22 cellular contexts compared by ENCODE assay signal in the genomic region with DNA sequence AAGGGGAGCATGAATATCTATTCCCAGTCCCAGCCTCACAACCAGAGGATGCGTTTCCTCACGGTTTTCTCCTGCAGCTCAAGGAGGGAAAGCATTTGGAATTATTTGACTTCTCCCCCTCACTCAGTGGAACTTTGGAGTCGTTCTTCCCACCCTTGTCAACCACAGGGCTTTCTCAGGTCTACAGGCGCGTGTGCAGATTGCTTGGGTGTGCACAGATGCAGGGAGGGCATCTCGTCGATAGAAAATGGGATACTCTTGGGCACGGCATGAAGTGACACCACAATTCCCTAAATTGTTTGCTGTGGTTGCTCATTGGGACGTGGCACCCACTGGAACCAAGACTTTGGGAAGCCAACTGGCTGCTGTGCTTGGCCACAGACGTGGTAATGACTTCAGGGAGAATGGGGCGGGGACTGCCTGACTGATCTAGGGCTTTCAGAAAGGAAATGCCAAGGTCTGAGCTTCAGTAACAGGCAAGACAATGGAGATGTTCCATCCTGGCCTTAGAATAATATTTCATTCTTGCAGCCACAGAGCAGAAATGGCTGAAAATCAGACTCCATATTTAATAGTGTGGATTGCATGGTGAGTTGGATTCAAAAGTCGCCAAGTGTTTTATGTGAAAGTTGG. TPM values are rescaled to one million over a fixed set of nuclear protein-coding genes. Genes with fewer than 3 reads are reported as not detected.
A peak's percentile ranks its signal among the peaks of the same experiment; 100 is the strongest.
DNase-seq lines count a peak whose midpoint lies in the region; ATAC-seq, FAIRE-seq and TF ChIP-seq lines count a peak whose summit lies in the region.
"Had no signal": no experiment of that assay in that cellular context is flagged by ENCODE, and none has a peak within 500 bp of the region (broad histone marks: within the 10 kb centered on the region; RNA-seq: fewer than 3 reads in every experiment).

No MANE protein-coding gene starts in this region.

- H3K4me1 ChIP-seq in endothelial cell of umbilical vein (ENCODE audit: control insufficient read depth, extremely low read depth, insufficient read depth, low read length) (no peaks in the 10 kb centered on the region), testis (no peaks in the 10 kb centered on the region)
- H3K4me1 ChIP-seq: A549, BE2C had no signal

- no peaks in the 10 kb centered on the region for H3K79me2 ChIP-seq in endothelial cell of umbilical vein (ENCODE audit: control insufficient read depth, insufficient read depth, low read length)

- intact Hi-C loops in endothelial cell of umbilical vein (cut with micrococcal nuclease) (no loop called here), testis (cut with DNase I; ENCODE audit: low total_unique reads) (no loop called here)

- TF ChIP-seq POLR2A in endothelial cell of umbilical vein (IDR thresholded peaks at IDR 0.05; ENCODE audit: low read depth, low read length), result no peak
- no peak for TF ChIP-seq POLR2A in testis (IDR thresholded peaks at IDR 0.05)

- TF ChIP-seq CTCF in endothelial cell of umbilical vein (IDR thresholded peaks at IDR 0.05; ENCODE audit: extremely low read depth in 1 of 2, insufficient read depth in 1 of 2, low read depth in 1 of 2, low read length in 2 of 2) (no peak), testis (IDR thresholded peaks at IDR 0.05) (no peak), osteocyte (IDR thresholded peaks at IDR 0.05) (no peak)

- H3K36me3 ChIP-seq in H7 (replicated peaks; ENCODE audit: control insufficient read depth, insufficient read depth, low read length) (no peaks in the 10 kb centered on the region), endothelial cell of umbilical vein (ENCODE audit: control insufficient read depth in 2 of 2, extremely low read depth in 1 of 2, insufficient read depth in 2 of 2, low read length in 2 of 2) (no peaks in the 10 kb centered on the region), testis (ENCODE audit: low read depth, missing control alignments) (no peaks in the 10 kb centered on the region)
- H3K36me3 ChIP-seq: BE2C had no signal

- H3K4me2 ChIP-seq in endothelial cell of umbilical vein (ENCODE audit: insufficient read depth, low read length), result no peak overlapping the region
- H3K4me2 ChIP-seq: A549 had no signal

- H3K27me3 ChIP-seq in H7 (ENCODE audit: control insufficient read depth, insufficient read depth, low read length) (0 out of 2 replicates have a peak, but pooled peaks cover 1% of the 10 kb centered on the region), endothelial cell of umbilical vein (ENCODE audit: control insufficient read depth in 2 of 2, insufficient read depth in 2 of 2, low read length in 2 of 2) (peaks cover 3 to 5% of the 10 kb centered on the region in 2 experiments), testis (no peaks in the 10 kb centered on the region)
- H3K27me3 ChIP-seq: BE2C had no signal

- CTCF ChIA-PET in activated CD8-positive, alpha-beta memory T cell treated with anti-CD3 and anti-CD28 coated beads, Interleukin-2, amount 10 ng/mL, durations not matched to agents 7 days and 5 days (lab: Charles Lee), result no interaction called here
- CTCF ChIA-PET in endothelial cell of umbilical vein (lab: Charles Lee), result no interaction called here

- H3K27ac ChIP-seq in endothelial cell of umbilical vein (ENCODE audit: insufficient read depth, low read depth, low read length) (no peak overlapping the region), testis (no peak overlapping the region)
- H3K27ac ChIP-seq: A549, C4-2B, HL-60 had no signal

- peak; percentile 3 for DNase-seq in H7
- no peak for DNase-seq in activated CD8-positive, alpha-beta memory T cell treated with anti-CD3 and anti-CD28 coated beads, Interleukin-2, amount 10 ng/mL, durations not matched to agents 7 days and 5 days
- DNase-seq in endothelial cell of umbilical vein (ENCODE audit: low read depth, low spot score), result no peak
- peak; percentile 3 for DNase-seq in testis
- no peak for DNase-seq in osteocyte (ENCODE audit: extremely low spot score, unreplicated experiment)
- DNase-seq: BE2C; CD4-positive, alpha-beta memory T cell; DMS153; DND-41; GDM1; HCEC 1CT; HFFc6 had no signal

- H3K9me3 ChIP-seq in endothelial cell of umbilical vein (replicated peaks; ENCODE audit: control insufficient read depth, insufficient read depth, low read length), result no peaks in the 10 kb centered on the region
- no peaks in the 10 kb centered on the region for H3K9me3 ChIP-seq in testis
- H3K9me3 ChIP-seq: A549, BE2C had no signal

- H3K27ac Mint-ChIP-seq in activated CD8-positive, alpha-beta memory T cell treated with anti-CD3 and anti-CD28 coated beads, Interleukin-2, amount 10 ng/mL, durations not matched to agents 7 days and 5 days, result no peak overlapping the region
- no peak overlapping the region for H3K27ac Mint-ChIP-seq in osteocyte (ENCODE audit: unreplicated experiment)
- H3K27ac Mint-ChIP-seq: HFFc6 had no signal

- H3K4me1 Mint-ChIP-seq in activated CD8-positive, alpha-beta memory T cell treated with anti-CD3 and anti-CD28 coated beads, Interleukin-2, amount 10 ng/mL, durations not matched to agents 7 days and 5 days, result peaks cover 6% of the 10 kb centered on the region
- H3K4me1 Mint-ChIP-seq in osteocyte (ENCODE audit: unreplicated experiment), result no peaks in the 10 kb centered on the region
- H3K4me1 Mint-ChIP-seq: CD4-positive, alpha-beta memory T cell had no signal

- 79 to 84% methylated on average over 11 to 12 of the region's 12 CpGs for WGBS in testis, 2 donors

- H3K36me3 Mint-ChIP-seq in activated CD8-positive, alpha-beta memory T cell treated with anti-CD3 and anti-CD28 coated beads, Interleukin-2, amount 10 ng/mL, durations not matched to agents 7 days and 5 days, result no peaks in the 10 kb centered on the region
- H3K36me3 Mint-ChIP-seq in osteocyte (ENCODE audit: unreplicated experiment), result no peaks in the 10 kb centered on the region
- H3K36me3 Mint-ChIP-seq: CD4-positive, alpha-beta memory T cell had no signal

- H3K9me3 Mint-ChIP-seq in activated CD8-positive, alpha-beta memory T cell treated with anti-CD3 and anti-CD28 coated beads, Interleukin-2, amount 10 ng/mL, durations not matched to agents 7 days and 5 days (ENCODE audit: low read depth), result no peaks in the 10 kb centered on the region
- no peaks in the 10 kb centered on the region for H3K9me3 Mint-ChIP-seq in osteocyte (ENCODE audit: unreplicated experiment)
- H3K9me3 Mint-ChIP-seq: CD4-positive, alpha-beta memory T cell; HFFc6 had no signal

- no peak overlapping the region for H2AFZ ChIP-seq in endothelial cell of umbilical vein (ENCODE audit: low read depth, low read length)

- BruUV-seq in endothelial cell of umbilical vein (replicated peaks; lab: Mats Ljungman, UMichigan), result no TSS peak

- FAIRE-seq in endothelial cell of umbilical vein (lab: Jason Lieb, UNC), result peak; percentile 80
- FAIRE-seq: A549, D721Med, GM18507, H1 had no signal

- no peaks in the 10 kb centered on the region for H4K20me1 ChIP-seq in endothelial cell of umbilical vein (replicated peaks; ENCODE audit: control insufficient read depth, extremely low read depth, insufficient read depth, low read length)

- peak; percentile 30 for ATAC-seq in activated CD8-positive, alpha-beta memory T cell treated with anti-CD3 and anti-CD28 coated beads, Interleukin-2, amount 10 ng/mL, durations not matched to agents 7 days and 5 days
- ATAC-seq in HG02610 (IDR thresholded peaks at IDR 0.05; ENCODE audit: unreplicated experiment) (no peak), GM18867 (IDR thresholded peaks at IDR 0.05; ENCODE audit: unreplicated experiment) (no peak), GM18861 (IDR thresholded peaks at IDR 0.05; ENCODE audit: unreplicated experiment) (no peak)
- ATAC-seq: A549 had no signal

- no peaks in the 10 kb centered on the region for H3K9me1 ChIP-seq in endothelial cell of umbilical vein (replicated peaks; ENCODE audit: control insufficient read depth, extremely low read depth, insufficient read depth, low read length)

- POLR2A ChIA-PET in endothelial cell of umbilical vein (lab: Charles Lee), result no interaction called here

- peaks cover 56% of the 10 kb centered on the region for H3K27me3 Mint-ChIP-seq in activated CD8-positive, alpha-beta memory T cell treated with anti-CD3 and anti-CD28 coated beads, Interleukin-2, amount 10 ng/mL, durations not matched to agents 7 days and 5 days
- H3K27me3 Mint-ChIP-seq in osteocyte (ENCODE audit: unreplicated experiment), result peaks cover 50% of the 10 kb centered on the region

- no peak overlapping the region for H3K9ac ChIP-seq in endothelial cell of umbilical vein (replicated peaks; ENCODE audit: extremely low read depth, insufficient read depth, low read length)

- dilution Hi-C loops in endothelial cell of umbilical vein (cut with MboI; ENCODE audit: extremely low pct_ligation_motif_present, low sequenced_read_pairs), result no loop called here

- H3K4me3 ChIP-seq in H7 (ENCODE audit: insufficient read depth, low read depth, low read length) (no peak overlapping the region), endothelial cell of umbilical vein (replicated peaks in 1 of 3; ENCODE audit: insufficient read depth in 1 of 3, low read depth in 1 of 3, low read length in 3 of 3) (no peak overlapping the region), testis (no peak overlapping the region)
- H3K4me3 ChIP-seq: A549 had no signal

- H3K4me3 Mint-ChIP-seq in activated CD8-positive, alpha-beta memory T cell treated with anti-CD3 and anti-CD28 coated beads, Interleukin-2, amount 10 ng/mL, durations not matched to agents 7 days and 5 days, result no peak overlapping the region
- no peak overlapping the region for H3K4me3 Mint-ChIP-seq in osteocyte (ENCODE audit: unreplicated experiment)
- H3K4me3 Mint-ChIP-seq: CD4-positive, alpha-beta memory T cell; HFFc6 had no signal

RNA-seq across cellular contexts. Expression of a gene that starts 12.2 kb away (rescaled TPM):
- not detected in 2 replicates for total RNA-seq in H7 (2014; rRNA removed; shearing (Covaris generic))
- not detected for total RNA-seq in activated CD8-positive, alpha-beta memory T cell treated with anti-CD3 and anti-CD28 coated beads, Interleukin-2, amount 10 ng/mL, durations not matched to agents 7 days and 5 days
- total RNA-seq in endothelial cell of umbilical vein, result not detected in 2 replicates
- not detected in 2 replicates for polyA plus RNA-seq in endothelial cell of umbilical vein
- not detected in 2 replicates for polyA plus RNA-seq in endothelial cell of umbilical vein (2011; cell fraction: cytosol; rRNA removed)
- polyA plus RNA-seq in endothelial cell of umbilical vein (2011; cell fraction: nucleus; rRNA removed), result not detected in 2 replicates
- polyA plus RNA-seq in endothelial cell of umbilical vein (2012), result not detected in 2 replicates
- not detected in 2 replicates for polyA minus RNA-seq in endothelial cell of umbilical vein
- not detected for polyA minus RNA-seq in endothelial cell of umbilical vein (2011; cell fraction: cytosol; rRNA and poly(A)+ RNA removed)
- polyA minus RNA-seq in endothelial cell of umbilical vein (2011; cell fraction: nucleus; rRNA and poly(A)+ RNA removed), result not detected in 2 replicates
- total RNA-seq in testis, result 10 to 100 TPM; 34.0 to 53.0 TPM
- polyA plus RNA-seq in testis (ENCODE audit: insufficient read depth, low read depth, low replicate concordance), result 35.1 TPM
- not detected in 2 replicates for total RNA-seq in osteocyte
- total RNA-seq: CD4-positive, alpha-beta memory T cell; H1; HFFc6 had no signal
- polyA plus RNA-seq: A549; AG04450; CD4-positive, alpha-beta memory T cell; H1 had no signal

RNA-seq across cellular contexts. Expression of a gene that starts 53.7 kb away (rescaled TPM):
- total RNA-seq in H7 (2014; rRNA removed; shearing (Covaris generic)), result 0.63 TPM in 1 of 2 replicates, not detected in the other
- total RNA-seq in activated CD8-positive, alpha-beta memory T cell treated with anti-CD3 and anti-CD28 coated beads, Interleukin-2, amount 10 ng/mL, durations not matched to agents 7 days and 5 days, result not detected
- not detected in 2 replicates for total RNA-seq in endothelial cell of umbilical vein
- not detected in 2 replicates for polyA plus RNA-seq in endothelial cell of umbilical vein
- not detected in 2 replicates for polyA plus RNA-seq in endothelial cell of umbilical vein (2011; cell fraction: cytosol; rRNA removed)
- polyA plus RNA-seq in endothelial cell of umbilical vein (2011; cell fraction: nucleus; rRNA removed), result not detected in 2 replicates
- polyA plus RNA-seq in endothelial cell of umbilical vein (2012), result not detected in 2 replicates
- polyA minus RNA-seq in endothelial cell of umbilical vein, result 0.56 and 1.4 TPM in 2 replicates
- 0.92 TPM for polyA minus RNA-seq in endothelial cell of umbilical vein (2011; cell fraction: cytosol; rRNA and poly(A)+ RNA removed)
- not detected in 2 replicates for polyA minus RNA-seq in endothelial cell of umbilical vein (2011; cell fraction: nucleus; rRNA and poly(A)+ RNA removed)
- 10 to 100 TPM; 25.6 to 31.1 TPM for total RNA-seq in testis
- 10.4 TPM for polyA plus RNA-seq in testis (ENCODE audit: insufficient read depth, low read depth, low replicate concordance)
- not detected in 2 replicates for total RNA-seq in osteocyte
- total RNA-seq: H1, HFFc6 had no signal
- polyA plus RNA-seq: A549, AG04450 had no signal

RNA-seq across cellular contexts. Expression of a gene that starts 57.6 kb away (rescaled TPM):
- 6.8 and 7.5 TPM in 2 replicates for total RNA-seq in H7 (2014; rRNA removed; shearing (Covaris generic))
- total RNA-seq in activated CD8-positive, alpha-beta memory T cell treated with anti-CD3 and anti-CD28 coated beads, Interleukin-2, amount 10 ng/mL, durations not matched to agents 7 days and 5 days, result 1 to 10 TPM; 3.9 to 5.7 TPM
- total RNA-seq in endothelial cell of umbilical vein, result 28.7 and 35.6 TPM in 2 replicates
- 56.3 and 68.8 TPM in 2 replicates for polyA plus RNA-seq in endothelial cell of umbilical vein
- 36.6 and 42.6 TPM in 2 replicates for polyA plus RNA-seq in endothelial cell of umbilical vein (2011; cell fraction: cytosol; rRNA removed)
- polyA plus RNA-seq in endothelial cell of umbilical vein (2011; cell fraction: nucleus; rRNA removed), result 39.7 and 45.5 TPM in 2 replicates
- polyA plus RNA-seq in endothelial cell of umbilical vein (2012), result 32.2 and 55.3 TPM in 2 replicates
- 61.1 and 61.6 TPM in 2 replicates for polyA minus RNA-seq in endothelial cell of umbilical vein
- polyA minus RNA-seq in endothelial cell of umbilical vein (2011; cell fraction: cytosol; rRNA and poly(A)+ RNA removed), result not detected
- 24.7 and 38.1 TPM in 2 replicates for polyA minus RNA-seq in endothelial cell of umbilical vein (2011; cell fraction: nucleus; rRNA and poly(A)+ RNA removed)
- 10 to 100 TPM in 1 of 2 donors, 1 to 10 TPM in 1; 5.6 to 11.2 TPM for total RNA-seq in testis
- 4.0 TPM for polyA plus RNA-seq in testis (ENCODE audit: insufficient read depth, low read depth, low replicate concordance)
- total RNA-seq in osteocyte, result 3.1 and 4.1 TPM in 2 replicates

Comparison
In these comparisons a context has a peak if more than half of its experiments do, and no peak if none do; other contexts are left out.
1. DNase-seq: peak in H7 (single experiment) and testis (single experiment); none in activated CD8-positive, alpha-beta memory T cell treated with anti-CD3 and anti-CD28 coated beads, Interleukin-2, amount 10 ng/mL, durations not matched to agents 7 days and 5 days (single experiment), endothelial cell of umbilical vein (single experiment) and osteocyte (single experiment).
2. RNA of a gene that starts 12.2 kb away (total RNA-seq): 34.0 to 53.0 TPM in testis; not detected in H7, not detected in activated CD8-positive, alpha-beta memory T cell treated with anti-CD3 and anti-CD28 coated beads, Interleukin-2, amount 10 ng/mL, durations not matched to agents 7 days and 5 days, not detected in endothelial cell of umbilical vein and not detected in osteocyte; every median in the first group is over 10 times any median in the second.
3. RNA of a gene that starts 53.7 kb away (total RNA-seq): 25.6 to 31.1 TPM in testis; 0.63 TPM in H7, not detected in activated CD8-positive, alpha-beta memory T cell treated with anti-CD3 and anti-CD28 coated beads, Interleukin-2, amount 10 ng/mL, durations not matched to agents 7 days and 5 days, not detected in endothelial cell of umbilical vein and not detected in osteocyte; every median in the first group is over 10 times any median in the second.